21 cellular contexts compared by ENCODE assay signal in the genomic region with DNA sequence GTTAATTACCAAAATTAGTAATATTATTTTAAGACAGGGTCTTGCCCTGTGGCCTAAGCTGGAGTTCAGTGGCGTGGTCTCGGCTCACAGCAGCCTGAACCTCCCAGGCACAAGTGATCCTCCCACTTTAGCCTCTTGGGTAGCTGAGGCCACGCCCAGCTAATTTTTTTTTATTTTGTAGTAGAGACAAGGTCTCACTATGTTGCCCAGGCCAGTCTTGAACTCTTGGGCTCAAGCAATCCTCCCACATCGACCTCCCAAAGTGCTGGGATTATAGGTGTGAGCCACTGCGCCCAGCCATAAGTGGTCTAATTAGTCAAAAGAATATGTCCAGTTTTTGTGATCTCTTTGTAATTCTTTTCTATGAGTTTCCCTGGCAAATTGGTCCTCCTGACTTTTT. TPM values are rescaled to one million over a fixed set of nuclear protein-coding genes. Genes with fewer than 3 reads are reported as not detected.
"Had no signal": no experiment of that assay in that cellular context is flagged by ENCODE, and none has a peak within 500 bp of the region (broad histone marks: within the 10 kb centered on the region; RNA-seq: fewer than 3 reads in every experiment).

No MANE protein-coding gene starts in this region.

- H3K27ac Mint-ChIP-seq: endodermal cell; stimulated activated memory B cell treated with anti-CD40 and anti-IgM and Interleukin-4, amounts not matched to agents 10 μg/mL and 1 μg/mL and 100 μg/mL, for 72 hours; stimulated activated naive CD8-positive, alpha-beta T cell treated with anti-CD3 and anti-CD28 coated beads, Interleukin-15, Interleukin-2, amounts not matched to agents 100 ng/mL and 50 ng/mL, for 24 hours had no signal

- H3K4me1 Mint-ChIP-seq: stimulated activated memory B cell treated with anti-CD40 and anti-IgM and Interleukin-4, amounts not matched to agents 10 μg/mL and 1 μg/mL and 100 μg/mL, for 72 hours had no signal

- DNase-seq: colonic mucosa; dermis blood vessel endothelial cell; effector CD4-positive, alpha-beta T cell; endodermal cell; heart left ventricle; hippocampal formation; mesendoderm; mucosa of descending colon; naive thymus-derived CD8-positive, alpha-beta T cell; psoas muscle; retina; spleen; stimulated activated CD4-positive, alpha-beta T cell treated with anti-CD3 and anti-CD28 coated beads, Interleukin-15, amount 100 ng/mL, for 24 hours; stimulated activated CD4-positive, alpha-beta T cell treated with anti-CD3 and anti-CD28 coated beads, Interleukin-1b, Interleukin-23, amount 100 ng/mL, for 48 hours; stimulated activated CD4-positive, alpha-beta T cell treated with anti-CD3 and anti-CD28 coated beads, Interleukin-4, amount 100 ng/mL, for 24 hours had no signal

- H3K36me3 ChIP-seq: colonic mucosa had no signal

- H3K27ac ChIP-seq: colonic mucosa, heart left ventricle, neutrophil, psoas muscle, spleen, tibial nerve had no signal

- H3K4me3 Mint-ChIP-seq: endodermal cell; naive thymus-derived CD8-positive, alpha-beta T cell; stimulated activated memory B cell treated with anti-CD40 and anti-IgM and Interleukin-4, amounts not matched to agents 10 μg/mL and 1 μg/mL and 100 μg/mL, for 72 hours; stimulated activated naive CD8-positive, alpha-beta T cell treated with anti-CD3 and anti-CD28 coated beads, Interleukin-15, Interleukin-2, amounts not matched to agents 100 ng/mL and 50 ng/mL, for 24 hours had no signal

- H3K27me3 Mint-ChIP-seq: naive thymus-derived CD8-positive, alpha-beta T cell; stimulated activated memory B cell treated with anti-CD40 and anti-IgM and Interleukin-4, amounts not matched to agents 10 μg/mL and 1 μg/mL and 100 μg/mL, for 72 hours; stimulated activated naive CD8-positive, alpha-beta T cell treated with anti-CD3 and anti-CD28 coated beads, Interleukin-15, Interleukin-2, amounts not matched to agents 100 ng/mL and 50 ng/mL, for 24 hours had no signal

- H3K9me3 ChIP-seq: colonic mucosa, heart left ventricle, mucosa of descending colon, neutrophil, psoas muscle, spleen, tibial nerve had no signal

- ATAC-seq: naive thymus-derived CD8-positive, alpha-beta T cell; psoas muscle; sciatic nerve; stimulated activated memory B cell treated with anti-CD40 and anti-IgM and Interleukin-4, amounts not matched to agents 10 μg/mL and 1 μg/mL and 100 μg/mL, for 72 hours had no signal

- H3K4me3 ChIP-seq: colonic mucosa, heart left ventricle, mucosa of descending colon, psoas muscle, spleen, tibial nerve had no signal

- H3K9me3 Mint-ChIP-seq: endodermal cell; naive thymus-derived CD8-positive, alpha-beta T cell; stimulated activated memory B cell treated with anti-CD40 and anti-IgM and Interleukin-4, amounts not matched to agents 10 μg/mL and 1 μg/mL and 100 μg/mL, for 72 hours; stimulated activated naive CD8-positive, alpha-beta T cell treated with anti-CD3 and anti-CD28 coated beads, Interleukin-15, Interleukin-2, amounts not matched to agents 100 ng/mL and 50 ng/mL, for 24 hours had no signal

- H3K4me1 ChIP-seq: colonic mucosa, psoas muscle, spleen, tibial nerve had no signal

- H3K27me3 ChIP-seq: colonic mucosa, heart left ventricle, neutrophil, spleen, tibial nerve had no signal

RNA-seq across cellular contexts. Expression of gene CHST6, which starts 49.9 kb away (rescaled TPM):
- total RNA-seq: naive thymus-derived CD8-positive, alpha-beta T cell had no signal
- polyA plus RNA-seq: liver; naive thymus-derived CD8-positive, alpha-beta T cell had no signal
